ENCODE assay signal across 8 cellular contexts in genomic region chr1:21262282-21263051, GRCh38. TPM values are rescaled to one million over a fixed set of nuclear protein-coding genes. Genes with fewer than 3 reads are reported as not detected.
DNase-seq lines count a peak whose midpoint lies in the region; ATAC-seq and TF ChIP-seq lines count a peak whose summit lies in the region.

No MANE protein-coding gene starts in this region.

- peak; percentile 59 for DNase-seq in GM23338 (ENCODE audit: low spot score)
- no peak for DNase-seq in T-cell
- DNase-seq in esophagus squamous epithelium (lab: John Stamatoyannopoulos, UW), result no peak
- peak; percentile 40 for DNase-seq in nephron progenitor cell
- DNase-seq in NCI-H774 (lab: John Stamatoyannopoulos, UW), result no peak

- H3K4me3 ChIP-seq in GM23338, result no peak overlapping the region; the same call in 1 of the 2 replicates
- H3K4me3 ChIP-seq in esophagus squamous epithelium, result peak overlapping the region in 1 of 4 donors; percentile 43

- H3K4me1 ChIP-seq in GM23338 (ENCODE audit: insufficient read depth) (peaks cover 13% of the 10 kb centered on the region), esophagus squamous epithelium (peaks cover 18 to 88% (median 48%) of the 10 kb centered on the region in 3 donors)

- H3K4me2 ChIP-seq in GM23338, result peak overlapping the region; percentile 66

- H3K27ac ChIP-seq in GM23338 (ENCODE audit: low read depth) (peak overlapping the region; percentile 69), esophagus squamous epithelium (peak overlapping the region; percentile 76 to 95 (median 88))

- POLR2A ChIA-PET in T-cell (lab: Charles Lee), result no interaction called here

- H3K27ac Mint-ChIP-seq in GM23338 (peak overlapping the region; percentile 92), T-cell (peak overlapping the region; percentile 64 to 81), nephron progenitor cell (peak overlapping the region; percentile 77)

- intact Hi-C loops in esophagus squamous epithelium (cut with DNase I), result no loop called here

- H3K36me3 ChIP-seq in GM23338 (ENCODE audit: insufficient read depth) (no peaks in the 10 kb centered on the region), esophagus squamous epithelium (peaks cover 0 to 55% (median 0%) of the 10 kb centered on the region in 3 donors)

- TF ChIP-seq CTCF in GM23338 (conservative IDR thresholded peaks at IDR 0.05; ENCODE audit: low read depth in 2 of 2) (no peak), esophagus squamous epithelium (IDR thresholded peaks at IDR 0.05) (no peak), nephron progenitor cell (IDR thresholded peaks at IDR 0.05) (no peak)

- no peaks in the 10 kb centered on the region for H3K9me3 Mint-ChIP-seq in GM23338
- H3K9me3 Mint-ChIP-seq in T-cell, result no peaks in the 10 kb centered on the region
- H3K9me3 Mint-ChIP-seq in nephron progenitor cell, result no peaks in the 10 kb centered on the region

- 0 out of 2 replicates have a peak, but pooled peaks cover 4% of the 10 kb centered on the region for H4K20me1 ChIP-seq in GM23338 (replicated peaks; ENCODE audit: insufficient read depth)

- no peaks in the 10 kb centered on the region for H3F3A ChIP-seq in GM23338 (replicated peaks; ENCODE audit: low read depth)

- CTCF ChIA-PET in T-cell (lab: Charles Lee), result interaction anchor here (0.6 to 1.4 kb wide), 3 partner anchors 68 to 701 kb away, joined by 4 to 7 read pairs (median 6); no protein-coding TSS in a partner anchor

- peaks cover 21% of the 10 kb centered on the region for H3K4me1 Mint-ChIP-seq in GM23338
- peaks cover 49 to 53% (median 50%) of the 10 kb centered on the region in 3 donors for H3K4me1 Mint-ChIP-seq in T-cell
- H3K4me1 Mint-ChIP-seq in nephron progenitor cell, result peaks cover 44% of the 10 kb centered on the region

- no peak overlapping the region for H2AFZ ChIP-seq in GM23338

- no peaks in the 10 kb centered on the region for H3K9me3 ChIP-seq in esophagus squamous epithelium

- H3K36me3 Mint-ChIP-seq in GM23338 (ENCODE audit: low read depth), result peaks cover 12% of the 10 kb centered on the region
- peaks cover 49% of the 10 kb centered on the region for H3K36me3 Mint-ChIP-seq in T-cell
- peaks cover 7% of the 10 kb centered on the region for H3K36me3 Mint-ChIP-seq in nephron progenitor cell (ENCODE audit: low read depth)

- TF ChIP-seq POLR2A in esophagus squamous epithelium (IDR thresholded peaks at IDR 0.05), result no peak

- H3K4me3 Mint-ChIP-seq in GM23338, result no peak overlapping the region
- no peak overlapping the region for H3K4me3 Mint-ChIP-seq in T-cell
- H3K4me3 Mint-ChIP-seq in nephron progenitor cell, result peak overlapping the region; percentile 15

- peak; percentile 45 for ATAC-seq in GM23338
- ATAC-seq in T-cell (replicated peaks in 1 of 4), result no peak
- no peak for ATAC-seq in HG03565 (IDR thresholded peaks at IDR 0.05; ENCODE audit: unreplicated experiment)
- no peak for ATAC-seq in HG03520 (IDR thresholded peaks at IDR 0.05; ENCODE audit: unreplicated experiment)
- ATAC-seq in GM18519 (IDR thresholded peaks at IDR 0.05; ENCODE audit: low FRiP score, unreplicated experiment), result no peak

- H3K9me2 ChIP-seq in GM23338 (ENCODE audit: insufficient read depth), result no peaks in the 10 kb centered on the region

- H3K27me3 Mint-ChIP-seq in GM23338 (ENCODE audit: insufficient read depth, low read depth, poor library complexity) (peaks cover 9% of the 10 kb centered on the region), T-cell (no peaks in the 10 kb centered on the region), nephron progenitor cell (ENCODE audit: low read depth, poor library complexity) (peaks cover 4% of the 10 kb centered on the region)

- 57 to 60% methylated on average over 10 to 14 of the region's 23 CpGs for WGBS in esophagus squamous epithelium, 2 donors

- H3K27me3 ChIP-seq in GM23338 (ENCODE audit: insufficient read depth) (no peaks in the 10 kb centered on the region), esophagus squamous epithelium (no peaks in the 10 kb centered on the region)

- H3K79me2 ChIP-seq in GM23338 (replicated peaks; ENCODE audit: insufficient read depth), result no peaks in the 10 kb centered on the region

TF ChIP-seq in GM23338, 12 proteins besides CTCF, POLR2A, EP300 and RAD21:
- TF ChIP-seq EZH2 (IDR thresholded peaks at IDR 0.05; ENCODE audit: low read depth, unreplicated experiment), result no peak
- no peak for TF ChIP-seq ZNF462 (CRISPR knock-in tag; IDR thresholded peaks at IDR 0.05)
- TF ChIP-seq ZNF114 (CRISPR knock-in tag; IDR thresholded peaks at IDR 0.05), result no peak
- no peak for TF ChIP-seq POLR2AphosphoS5 (IDR thresholded peaks at IDR 0.05; ENCODE audit: low read depth)
- no peak for TF ChIP-seq JUNB (IDR thresholded peaks at IDR 0.05; ENCODE audit: unreplicated experiment)

RNA-seq across cellular contexts. Expression of gene ECE1, which starts 27.8 kb away (rescaled TPM):
- 45.0 and 48.0 TPM in 2 replicates for total RNA-seq in GM23338 (2014; rRNA removed; shearing (Covaris generic))
- 10.4 and 11.0 TPM in 2 replicates for polyA plus RNA-seq in GM23338 (2016; fragmentation: Nextera tagmentation; extraction: Ambion mirVana)
- 10 to 100 TPM; 81.0 to 94.5 (median 87.1) TPM for total RNA-seq in T-cell
- total RNA-seq in esophagus squamous epithelium, result 10 to 100 TPM; 11.3 to 42.2 (median 24.1) TPM

Comparison
In these comparisons a context has a peak if more than half of its experiments do, and no peak if none do; other contexts are left out.
1. DNase-seq: peak in GM23338 (single experiment) and nephron progenitor cell (single experiment); none in T-cell (0 of 34), esophagus squamous epithelium (single experiment) and NCI-H774 (single experiment).
2. Peak in every context shown above with its lines, with median percentiles within 50 percentile points of each other: H3K27ac Mint-ChIP-seq.